In the genomic region with DNA sequence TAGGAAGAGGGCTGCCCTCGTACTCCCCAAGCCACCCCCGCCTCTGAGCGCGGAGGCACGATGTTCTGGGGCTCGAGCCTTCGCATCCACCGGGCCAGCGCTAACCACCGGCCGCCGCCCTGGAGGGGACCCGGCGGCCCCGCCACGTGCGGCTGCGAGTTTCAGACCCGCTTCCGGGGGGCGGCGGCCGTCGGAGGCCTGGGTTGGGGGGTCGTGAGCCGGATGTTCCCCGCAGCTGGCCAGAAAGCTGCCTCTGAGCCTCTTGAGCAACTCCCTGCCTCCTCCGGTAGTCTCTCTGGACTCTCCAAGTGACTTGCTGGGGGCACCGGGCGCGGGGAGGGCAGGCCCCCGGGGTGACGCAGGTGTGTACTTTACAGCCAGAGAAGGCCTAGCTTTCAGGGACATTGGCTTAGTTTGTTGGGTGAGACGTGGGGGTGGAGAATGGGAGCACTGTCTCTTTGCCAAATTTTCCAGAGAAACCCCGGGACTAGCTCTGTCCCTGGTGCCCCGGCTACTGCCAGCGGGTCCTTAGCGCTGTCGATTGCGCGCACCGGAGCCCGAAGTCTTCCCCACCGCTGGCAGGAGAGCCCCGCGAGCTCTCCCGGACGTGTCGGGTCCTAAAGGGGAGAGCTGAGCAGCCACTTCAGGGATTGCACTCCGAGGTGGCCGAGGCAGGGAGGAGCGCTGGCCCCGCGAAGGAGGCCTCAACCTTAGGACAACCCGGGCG, we compare ENCODE assay signal across 27 cellular contexts. TPM values are rescaled to one million over a fixed set of nuclear protein-coding genes. Genes with fewer than 3 reads are reported as not detected.
DNase-seq lines count a peak whose midpoint lies in the region; ATAC-seq and TF ChIP-seq lines count a peak whose summit lies in the region.
"Had no signal": no experiment of that assay in that cellular context is flagged by ENCODE, and none has a peak within 500 bp of the region (broad histone marks: within the 10 kb centered on the region; RNA-seq: fewer than 3 reads in every experiment).

No MANE protein-coding gene starts in this region.

- no peaks in the 10 kb centered on the region for H3K9me3 ChIP-seq in cardiac muscle cell (ENCODE audit: low read depth)
- H3K9me3 ChIP-seq in right cardiac atrium (ENCODE audit: control insufficient read depth, low read length), result no peaks in the 10 kb centered on the region
- H3K9me3 ChIP-seq in hepatocyte (ENCODE audit: low read depth), result no peaks in the 10 kb centered on the region
- H3K9me3 ChIP-seq: adrenal gland, spleen had no signal

- H3K9me3 Mint-ChIP-seq in nephron progenitor cell, result peaks cover 12% of the 10 kb centered on the region
- peaks cover 0 to 2% of the 10 kb centered on the region in 2 donors for H3K9me3 Mint-ChIP-seq in natural killer cell

- H3K27me3 ChIP-seq in cardiac muscle cell, result peaks cover 71% of the 10 kb centered on the region
- H3K27me3 ChIP-seq in right cardiac atrium (ENCODE audit: control insufficient read depth, insufficient read depth), result peaks cover 6% of the 10 kb centered on the region
- peaks cover 91% of the 10 kb centered on the region for H3K27me3 ChIP-seq in hepatocyte

- H3K4me3 Mint-ChIP-seq in nephron progenitor cell (peak overlapping the region; percentile 63), natural killer cell (no peak overlapping the region)

- DNase-seq in cardiac muscle cell (ENCODE audit: low read depth in 1 of 2, low spot score in 1 of 2) (peak in 1 of 2 donors; percentile 50), right cardiac atrium (no peak), hepatocyte (ENCODE audit: low spot score) (peak; percentile 22), nephron progenitor cell (peak; percentile 45), T1000 (lab: John Stamatoyannopoulos, UW) (no peak), NCI-H1092 treated with DMSO at 0.1 percent for 48 hours (lab: John Stamatoyannopoulos, UW) (no peak), natural killer cell (no peak)
- no peak for DNase-seq in activated naive CD4-positive, alpha-beta T cell treated with anti-CD3 and anti-CD28 coated beads, Interleukin-2, amount 50 U/mL, for 16 hours
- DNase-seq: activated effector memory CD4-positive, alpha-beta T cell treated with Interleukin-2 at 50 U/mL for 16 hours; adrenal gland; effector CD4-positive, alpha-beta T cell; GDM1; KBM-7; kidney glomerular epithelial cell; MV-4-11; NCI-H2029; NCI-H446; NK-92 treated with Interleukin-12 subunit alpha and Interleukin-12 subunit beta, amount 100 ng/mL, for 24 hours; spleen; stimulated activated CD4-positive, alpha-beta T cell treated with anti-CD3 and anti-CD28 coated beads, Interleukin-4, amount 100 ng/mL, for 4 hours had no signal

- no peaks in the 10 kb centered on the region for H3K79me2 ChIP-seq in hepatocyte

- H3K27me3 Mint-ChIP-seq in nephron progenitor cell (ENCODE audit: low read depth, poor library complexity), result peaks cover 94% of the 10 kb centered on the region
- H3K27me3 Mint-ChIP-seq in natural killer cell (ENCODE audit: low read depth in 2 of 2), result peaks cover 58% of the 10 kb centered on the region in 2 donors

- H3K9me2 ChIP-seq in hepatocyte (replicated peaks; ENCODE audit: insufficient read depth), result no peaks in the 10 kb centered on the region

- H3K27ac ChIP-seq in cardiac muscle cell (no peak overlapping the region), right cardiac atrium (ENCODE audit: low read length) (no peak overlapping the region), hepatocyte (no peak overlapping the region)
- H3K27ac ChIP-seq: adrenal gland, spleen had no signal

- H3K4me1 Mint-ChIP-seq in nephron progenitor cell (peaks cover 12% of the 10 kb centered on the region), natural killer cell (no peaks in the 10 kb centered on the region)

- no peak overlapping the region for H2AFZ ChIP-seq in hepatocyte

- intact Hi-C loops in right cardiac atrium (cut with DNase I), result no loop called here
- intact Hi-C loops in natural killer cell (cut with micrococcal nuclease), result no loop called here

- WGBS in right cardiac atrium, result 3% methylated on average over 56 of the region's 56 CpGs
- WGBS in hepatocyte (ENCODE audit: low lambda C conversion rate, missing lambda C conversion rate), result 5% methylated on average over 50 of the region's 56 CpGs

- TF ChIP-seq CTCF in cardiac muscle cell (IDR thresholded peaks at IDR 0.05; ENCODE audit: low read depth, low read length) (no peak), hepatocyte (IDR thresholded peaks at IDR 0.05; ENCODE audit: poor library complexity) (no peak), nephron progenitor cell (IDR thresholded peaks at IDR 0.05) (no peak), natural killer cell (IDR thresholded peaks at IDR 0.05) (no peak)

- H3K27ac Mint-ChIP-seq in nephron progenitor cell (no peak overlapping the region), natural killer cell (no peak overlapping the region)
- H3K27ac Mint-ChIP-seq: nephron had no signal

- H3K36me3 ChIP-seq in cardiac muscle cell (no peaks in the 10 kb centered on the region), hepatocyte (replicated peaks; ENCODE audit: insufficient read depth, low read depth) (no peaks in the 10 kb centered on the region)
- H3K36me3 ChIP-seq: adrenal gland, spleen had no signal

- H3K4me1 ChIP-seq in cardiac muscle cell (ENCODE audit: low read depth) (no peaks in the 10 kb centered on the region), right cardiac atrium (ENCODE audit: control insufficient read depth, insufficient read depth, low read length) (no peaks in the 10 kb centered on the region), hepatocyte (ENCODE audit: insufficient read depth) (peaks cover 13% of the 10 kb centered on the region)

- H3K4me2 ChIP-seq in hepatocyte, result peak overlapping the region; percentile 64

- ATAC-seq in right cardiac atrium, result no peak
- no peak for ATAC-seq in natural killer cell

- H3K4me3 ChIP-seq in cardiac muscle cell (peak overlapping the region; percentile 15), right cardiac atrium (ENCODE audit: low read length) (no peak overlapping the region), hepatocyte (no peak overlapping the region)
- H3K4me3 ChIP-seq: adrenal gland had no signal

- H3K36me3 Mint-ChIP-seq in nephron progenitor cell (ENCODE audit: low read depth), result no peaks in the 10 kb centered on the region
- peaks cover 10% of the 10 kb centered on the region for H3K36me3 Mint-ChIP-seq in natural killer cell

- no peaks in the 10 kb centered on the region for H4K20me1 ChIP-seq in hepatocyte (ENCODE audit: insufficient read depth, poor library complexity, severe bottlenecking)

RNA-seq across cellular contexts. Expression of gene OTX2, which starts 15.6 kb away (rescaled TPM):
- 3.3 and 7.1 TPM in 2 replicates for total RNA-seq in cardiac muscle cell
- polyA plus RNA-seq in cardiac muscle cell, result 0.64 and 0.90 TPM in 2 replicates
- total RNA-seq in right cardiac atrium, result not detected
- not detected for polyA plus RNA-seq in right cardiac atrium
- 0.53 TPM in 1 of 2 replicates, not detected in the other for total RNA-seq in hepatocyte
- 0.11 and 0.18 TPM in 2 replicates for polyA plus RNA-seq in hepatocyte
- not detected for total RNA-seq in natural killer cell
- total RNA-seq: adrenal gland, cardiac septum, fibroblast of lung, pulmonary artery endothelial cell, RPMI7951, spleen, urinary bladder had no signal
- polyA plus RNA-seq: adrenal gland, BJ, fibroblast of lung, spleen, urinary bladder had no signal

Comparison
In these comparisons a context has a peak if more than half of its experiments do, and no peak if none do; other contexts are left out.
1. DNase-seq: peak in hepatocyte (single experiment) and nephron progenitor cell (single experiment); none in right cardiac atrium (0 of 3), T1000 (single experiment), NCI-H1092 treated with DMSO at 0.1 percent for 48 hours (single experiment), natural killer cell (single experiment) and activated naive CD4-positive, alpha-beta T cell treated with anti-CD3 and anti-CD28 coated beads, Interleukin-2, amount 50 U/mL, for 16 hours (single experiment).